ENCODE assay signal across 8 cellular contexts in genomic region chr14:24678801-24679247, GRCh38. TPM values are rescaled to one million over a fixed set of nuclear protein-coding genes. Genes with fewer than 3 reads are reported as not detected.
A peak's percentile ranks its signal among the peaks of the same experiment; 100 is the strongest.
DNase-seq lines count a peak whose midpoint lies in the region; ATAC-seq, FAIRE-seq and TF ChIP-seq lines count a peak whose summit lies in the region.

No MANE protein-coding gene starts in this region.

- peaks cover 62% of the 10 kb centered on the region for H3K4me1 Mint-ChIP-seq in activated naive CD4-positive, alpha-beta T cell treated with anti-CD3 and anti-CD28 coated beads, Interleukin-2, amount 50 U/mL, for 24 hours
- peaks cover 2% of the 10 kb centered on the region for H3K4me1 Mint-ChIP-seq in glutamatergic neuron (ENCODE audit: low read depth, unreplicated experiment)

- peak overlapping the region; percentile 33; the same call in 1 of the 2 replicates for H3K4me3 ChIP-seq in GM12864 (ENCODE audit: low read depth, low read length)
- peak overlapping the region; percentile 15 for H3K4me3 ChIP-seq in NB4 (ENCODE audit: low read depth, low read length)
- H3K4me3 ChIP-seq in SK-N-MC, result peak overlapping the region; percentile 53

- no peaks in the 10 kb centered on the region for H3K9me3 Mint-ChIP-seq in activated naive CD4-positive, alpha-beta T cell treated with anti-CD3 and anti-CD28 coated beads, Interleukin-2, amount 50 U/mL, for 24 hours
- H3K9me3 Mint-ChIP-seq in glutamatergic neuron (ENCODE audit: unreplicated experiment), result no peaks in the 10 kb centered on the region

- intact Hi-C loops in posterior cingulate gyrus (cut with DNase I), result no loop called here

- peaks cover 2% of the 10 kb centered on the region for H3K36me3 Mint-ChIP-seq in activated naive CD4-positive, alpha-beta T cell treated with anti-CD3 and anti-CD28 coated beads, Interleukin-2, amount 50 U/mL, for 24 hours
- no peaks in the 10 kb centered on the region for H3K36me3 Mint-ChIP-seq in glutamatergic neuron (ENCODE audit: unreplicated experiment)

- TF ChIP-seq CTCF in GM12864 (IDR thresholded peaks at IDR 0.05; ENCODE audit: low read depth, low read length, missing control alignments), result peak; percentile 88
- peak; percentile 94 for TF ChIP-seq CTCF in NB4 (IDR thresholded peaks at IDR 0.05; ENCODE audit: low read depth, low read length)
- TF ChIP-seq CTCF in glutamatergic neuron (IDR thresholded peaks at IDR 0.05; ENCODE audit: partially characterized antibody, unreplicated experiment), result peak; percentile 97

- DNase-seq in GM12864 (ENCODE audit: low read depth) (peak; percentile 87), NB4 (ENCODE audit: low read depth) (peak; percentile 93), SK-N-MC (ENCODE audit: low read depth, low spot score) (peak; percentile 71), glutamatergic neuron (peak; percentile 69), posterior cingulate gyrus (peak in 7 of 10 donors; percentile 20 to 88 (median 54)), urothelium cell line (ENCODE audit: low spot score) (peak; percentile 87)

- no peak overlapping the region for H3K27ac ChIP-seq in SK-N-MC

- H3K9ac ChIP-seq in SK-N-MC (ENCODE audit: insufficient read length), result peak overlapping the region; percentile 49

- peak; percentile 86 for ATAC-seq in HG02571 (IDR thresholded peaks at IDR 0.05; ENCODE audit: unreplicated experiment)

- no peak for TF ChIP-seq POLR2A in NB4 (IDR thresholded peaks at IDR 0.05; ENCODE audit: extremely low read depth, insufficient read length)

- no peaks in the 10 kb centered on the region for H3K9me3 ChIP-seq in SK-N-MC (ENCODE audit: low read depth, low read length)

- FAIRE-seq in urothelium cell line (lab: Jason Lieb, UNC), result no peak

- H3K27me3 Mint-ChIP-seq in activated naive CD4-positive, alpha-beta T cell treated with anti-CD3 and anti-CD28 coated beads, Interleukin-2, amount 50 U/mL, for 24 hours, result no peaks in the 10 kb centered on the region
- no peaks in the 10 kb centered on the region for H3K27me3 Mint-ChIP-seq in glutamatergic neuron (ENCODE audit: unreplicated experiment)

- peak overlapping the region; percentile 90 for H3K27ac Mint-ChIP-seq in activated naive CD4-positive, alpha-beta T cell treated with anti-CD3 and anti-CD28 coated beads, Interleukin-2, amount 50 U/mL, for 24 hours
- no peak overlapping the region for H3K27ac Mint-ChIP-seq in glutamatergic neuron (ENCODE audit: unreplicated experiment)

- no peaks in the 10 kb centered on the region for H3K36me3 ChIP-seq in SK-N-MC (ENCODE audit: insufficient read depth, low read length)

- peak overlapping the region; percentile 94 for H3K4me3 Mint-ChIP-seq in activated naive CD4-positive, alpha-beta T cell treated with anti-CD3 and anti-CD28 coated beads, Interleukin-2, amount 50 U/mL, for 24 hours
- H3K4me3 Mint-ChIP-seq in glutamatergic neuron (ENCODE audit: unreplicated experiment), result no peak overlapping the region

RNA-seq across cellular contexts. Expression of gene GZMB, which starts 44.8 kb away (rescaled TPM):
- total RNA-seq in glutamatergic neuron (ENCODE audit: unreplicated experiment), result not detected
